Comparison of ENCODE assay signal across 17 cellular contexts in genomic region chr15:60679256-60679655, GRCh38.
A peak's percentile ranks its signal among the peaks of the same experiment; 100 is the strongest.
DNase-seq lines count a peak whose midpoint lies in the region; ATAC-seq and TF ChIP-seq lines count a peak whose summit lies in the region.
"Had no signal": no experiment of that assay in that cellular context is flagged by ENCODE, and none has a peak within 500 bp of the region (broad histone marks: within the 10 kb centered on the region; RNA-seq: fewer than 3 reads in every experiment).

No MANE protein-coding gene starts in this region.

- TF ChIP-seq CTCF in RWPE1 (conservative IDR thresholded peaks at IDR 0.05; ENCODE audit: low read depth) = no peak
- no peak for TF ChIP-seq CTCF in fibroblast of villous mesenchyme (IDR thresholded peaks at IDR 0.05; ENCODE audit: insufficient read depth, low read depth, low read length)

- H3K27me3 ChIP-seq in skeletal muscle satellite cell (ENCODE audit: control insufficient read depth, insufficient read depth, low read length) = no peaks in the 10 kb centered on the region
- H3K27me3 ChIP-seq: BE2C had no signal

- peak overlapping the region; percentile 75 for H3K4me2 ChIP-seq in skeletal muscle satellite cell (ENCODE audit: low read length)

- H3K36me3 ChIP-seq in skeletal muscle satellite cell (ENCODE audit: insufficient read depth, low read length) = no peaks in the 10 kb centered on the region
- H3K36me3 ChIP-seq: BE2C had no signal

- peak overlapping the region; percentile 5 for H3K4me3 ChIP-seq in fibroblast of villous mesenchyme (ENCODE audit: low read depth, low read length)
- peak overlapping the region; percentile 51 for H3K4me3 ChIP-seq in skeletal muscle satellite cell (ENCODE audit: low read length)
- H3K4me3 ChIP-seq: lung had no signal

- H3K27ac ChIP-seq in RWPE1 = no peak overlapping the region

- CTCF ChIA-PET in RWPE1 (lab: Yijun Ruan, JAX) = no interaction called here

- ATAC-seq in HG03097 (IDR thresholded peaks at IDR 0.05; ENCODE audit: low FRiP score, unreplicated experiment) = no peak
- ATAC-seq: effector memory CD8-positive, alpha-beta T cell; natural killer cell; Panc1 had no signal

- no peaks in the 10 kb centered on the region for H3K9me3 ChIP-seq in skeletal muscle satellite cell (replicated peaks; ENCODE audit: low read length)
- H3K9me3 ChIP-seq: BE2C had no signal

- peak; percentile 5 for DNase-seq in EL
- peak; percentile 8 for DNase-seq in RWPE1 (ENCODE audit: low spot score)
- DNase-seq in fibroblast of villous mesenchyme (ENCODE audit: low read depth) = peak; percentile 81
- no peak for DNase-seq in Ammon's horn (ENCODE audit: low spot score)
- no peak for DNase-seq in SKM-1 (lab: John Stamatoyannopoulos, UW; ENCODE audit: unreplicated experiment)
- no peak for DNase-seq in NAMALWA (ENCODE audit: low spot score)
- DNase-seq: activated CD4-positive, alpha-beta T cell treated with anti-CD3 and anti-CD28 coated beads, Interleukin-2, amount 10 ng/mL, durations not matched to agents 7 days and 5 days; BE2C; effector memory CD8-positive, alpha-beta T cell; natural killer cell; NCI-H1048; NCI-H2107; NCI-H69 had no signal

- peak overlapping the region; percentile 73 for H3K9ac ChIP-seq in skeletal muscle satellite cell (ENCODE audit: low read depth, low read length)

- H3K4me1 ChIP-seq in skeletal muscle satellite cell (ENCODE audit: control insufficient read depth, insufficient read depth, low read length) = peaks cover 36% of the 10 kb centered on the region
- H3K4me1 ChIP-seq: BE2C had no signal

- POLR2A ChIA-PET in RWPE1 (lab: Yijun Ruan, JAX; ENCODE audit: low non-redundant PET) = no interaction called here

Comparison
In these comparisons a context has a peak if more than half of its experiments do, and no peak if none do; other contexts are left out.
1. DNase-seq: peak in EL (single experiment), RWPE1 (single experiment) and fibroblast of villous mesenchyme (single experiment); none in Ammon's horn (single experiment), SKM-1 (single experiment) and NAMALWA (single experiment).